15 cellular contexts compared by ENCODE assay signal in the genomic region with DNA sequence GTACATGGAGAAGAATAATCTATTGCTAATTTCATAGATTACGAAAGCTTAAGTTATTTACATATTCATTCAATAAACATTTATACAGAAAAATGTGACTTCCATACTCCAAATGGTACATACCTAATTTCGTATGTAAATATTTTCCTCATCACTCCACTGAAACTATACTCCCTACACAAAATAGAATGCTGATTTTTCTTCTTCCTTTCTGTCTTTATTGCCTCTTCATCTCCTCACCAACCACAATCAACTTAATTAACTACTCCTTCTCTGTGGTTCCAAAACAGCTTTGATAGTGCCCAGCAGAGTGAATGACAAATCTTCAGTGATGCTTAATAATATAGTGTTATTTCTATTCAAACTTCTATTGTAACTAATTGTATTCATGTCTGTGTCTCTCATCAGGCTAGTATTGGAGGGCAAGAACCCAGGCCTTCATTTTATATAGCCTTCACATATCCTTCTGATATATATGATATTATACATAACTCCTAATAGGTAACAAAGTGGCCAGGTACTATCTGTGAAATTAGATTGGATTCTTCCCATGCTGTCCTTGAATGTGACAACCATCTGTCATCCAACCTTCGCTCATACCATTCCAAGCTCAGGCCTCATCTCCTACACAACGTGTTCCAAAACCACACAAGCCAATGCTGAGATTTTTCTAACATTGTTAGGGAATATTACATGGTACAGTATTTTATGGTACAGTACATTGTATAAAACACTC. TPM values are rescaled to one million over a fixed set of nuclear protein-coding genes. Genes with fewer than 3 reads are reported as not detected.
DNase-seq lines count a peak whose midpoint lies in the region; ATAC-seq, FAIRE-seq and TF ChIP-seq lines count a peak whose summit lies in the region.
"Had no signal": no experiment of that assay in that cellular context is flagged by ENCODE, and none has a peak within 500 bp of the region (broad histone marks: within the 10 kb centered on the region; RNA-seq: fewer than 3 reads in every experiment).

No MANE protein-coding gene starts in this region.

- H3K4me3 Mint-ChIP-seq in mesothelial cell of epicardium = no peak overlapping the region
- H3K4me3 Mint-ChIP-seq: activated CD8-positive, alpha-beta T cell treated with anti-CD3 and anti-CD28 coated beads for 36 hours; activated naive CD4-positive, alpha-beta T cell treated with anti-CD3 and anti-CD28 coated beads, Interleukin-2, amount 50 U/mL, for 24 hours; dendritic cell treated with granulocyte-macrophage colony-stimulating factor and Interleukin-4, amounts not matched to agents 40 ng/mL and 50 ng/mL, for 4 days had no signal

- H3K27ac ChIP-seq in HepG2 (ENCODE audit: extremely low read length, insufficient read depth, low read length) (no peak overlapping the region), right lobe of liver (no peak overlapping the region), mesodermal cell (ENCODE audit: low read depth, low read length, severe bottlenecking) (no peak overlapping the region)

- H3K36me3 Mint-ChIP-seq in mesothelial cell of epicardium = no peaks in the 10 kb centered on the region

- TF ChIP-seq RAD21 in HepG2 (CRISPR knock-in tag; IDR thresholded peaks at IDR 0.05) = no peak

- CTCF ChIA-PET in HepG2 (lab: Yijun Ruan, JAX; ENCODE audit: low intra/inter-chr PET ratio, low total read pairs) = no interaction called here

- no peak overlapping the region for H3K9ac ChIP-seq in HepG2 (ENCODE audit: insufficient read depth, low read depth, low read length)
- H3K9ac ChIP-seq in adipocyte (ENCODE audit: low read length) = no peak overlapping the region

- peak overlapping the region; percentile 70; the same call in 1 of the 2 replicates for H3K4me2 ChIP-seq in HepG2 (ENCODE audit: low read depth, low read length)

- H3K9me3 ChIP-seq in HepG2 (ENCODE audit: low read length) (no peaks in the 10 kb centered on the region), right lobe of liver (no peaks in the 10 kb centered on the region), adipocyte (ENCODE audit: control insufficient read depth, low read length) (no peaks in the 10 kb centered on the region), mesodermal cell (ENCODE audit: control insufficient read depth, low read length) (no peaks in the 10 kb centered on the region)
- H3K9me3 ChIP-seq: MG63 had no signal

- TF ChIP-seq POLR2A in HepG2 (IDR thresholded peaks at IDR 0.05; ENCODE audit: insufficient read depth in 1 of 2, low read depth in 2 of 2, low read length in 2 of 2) (0 out of 4 replicates have a peak, but pooled peaks of 1 of the 2 experiments have one; percentile 17), right lobe of liver (IDR thresholded peaks at IDR 0.05) (no peak), erythroblast (IDR thresholded peaks at IDR 0.05; ENCODE audit: low read length) (no peak)

- no peak overlapping the region for H2AFZ ChIP-seq in HepG2 (ENCODE audit: low read length)

- H3K4me3 ChIP-seq in HepG2 (replicated peaks in 1 of 3; ENCODE audit: insufficient read depth in 1 of 3, low read depth in 2 of 3, low read length in 3 of 3) (no peak overlapping the region), right lobe of liver (no peak overlapping the region), adipocyte (ENCODE audit: low read length) (peak overlapping the region; percentile 93), mesodermal cell (ENCODE audit: extremely low read depth, insufficient read depth, low read length, poor library complexity, severe bottlenecking) (peak overlapping the region; percentile 97)
- H3K4me3 ChIP-seq: MG63 had no signal

- POLR2A ChIA-PET in HepG2 (lab: Yijun Ruan, JAX) = interaction anchor here (1.9 to 3.5 kb wide), 2 partner anchors 8 to 28 kb away, joined by 5 to 18 read pairs; no protein-coding TSS in a partner anchor

- in situ Hi-C loops in HepG2 (cut with HindIII; ENCODE audit: extremely low pct_ligation_motif_present, low pct_unique_long_range_greater_than_20kb) = no loop called here

- peaks cover 100% of the 10 kb centered on the region for H3K79me2 ChIP-seq in HepG2 (ENCODE audit: insufficient read depth, low read length)

- peaks cover 64% of the 10 kb centered on the region for H3K4me1 Mint-ChIP-seq in mesothelial cell of epicardium

- no TSS peak for BruUV-seq in HepG2 (replicated peaks; lab: Mats Ljungman, UMichigan)

- H3K36me3 ChIP-seq in HepG2 (replicated peaks in 1 of 2; ENCODE audit: control insufficient read depth in 1 of 2, insufficient read depth in 2 of 2, low read length in 2 of 2) (peaks cover 2 to 5% of the 10 kb centered on the region in 2 experiments; a peak in 1 of 5 replicates), right lobe of liver (no peaks in the 10 kb centered on the region), adipocyte (ENCODE audit: control insufficient read depth, insufficient read depth, low read length, severe bottlenecking) (peaks cover 3% of the 10 kb centered on the region), mesodermal cell (ENCODE audit: control insufficient read depth, insufficient read depth, low read length) (peaks cover 36% of the 10 kb centered on the region)

- intact Hi-C loops in HepG2 (cut with micrococcal nuclease; ENCODE audit: unreplicated experiment) (loop anchor here (10.0 kb wide), 1 partner anchor 48 kb away; no protein-coding TSS in a partner anchor), right lobe of liver (cut with DNase I) (no loop called here)

- H4K20me1 ChIP-seq in HepG2 (ENCODE audit: insufficient read depth, low read length) = peaks cover 71% of the 10 kb centered on the region

- 93% methylated on average over 4 of the region's 4 CpGs for WGBS in HepG2 (ENCODE audit: low lambda C conversion rate)
- WGBS in right lobe of liver (ENCODE audit: insufficient coverage, low coverage, low lambda C conversion rate, missing lambda C conversion rate) = 83% methylated on average over 4 of the region's 4 CpGs
- 80% methylated on average over 1 of the region's 4 CpGs for WGBS in mesodermal cell (ENCODE audit: insufficient coverage in 2 of 2), 2 experiments

- H3K27me3 Mint-ChIP-seq in mesothelial cell of epicardium (ENCODE audit: low read depth) = no peaks in the 10 kb centered on the region
- H3K27me3 Mint-ChIP-seq: activated CD8-positive, alpha-beta T cell treated with anti-CD3 and anti-CD28 coated beads for 36 hours; activated naive CD4-positive, alpha-beta T cell treated with anti-CD3 and anti-CD28 coated beads, Interleukin-2, amount 50 U/mL, for 24 hours; dendritic cell treated with granulocyte-macrophage colony-stimulating factor and Interleukin-4, amounts not matched to agents 40 ng/mL and 50 ng/mL, for 4 days had no signal

- H3K27ac Mint-ChIP-seq in mesothelial cell of epicardium = no peak overlapping the region
- H3K27ac Mint-ChIP-seq: activated CD8-positive, alpha-beta T cell treated with anti-CD3 and anti-CD28 coated beads for 36 hours; activated naive CD4-positive, alpha-beta T cell treated with anti-CD3 and anti-CD28 coated beads, Interleukin-2, amount 50 U/mL, for 24 hours; dendritic cell treated with granulocyte-macrophage colony-stimulating factor and Interleukin-4, amounts not matched to agents 40 ng/mL and 50 ng/mL, for 4 days had no signal

- no peak for FAIRE-seq in HepG2 (lab: Jason Lieb, UNC)
- FAIRE-seq: urothelium cell line had no signal

- H3K4me1 ChIP-seq in HepG2 (ENCODE audit: insufficient read depth, low read length) = peaks cover 83% of the 10 kb centered on the region
- peaks cover 0 to 58% (median 16%) of the 10 kb centered on the region in 4 donors for H3K4me1 ChIP-seq in right lobe of liver
- peaks cover 69% of the 10 kb centered on the region for H3K4me1 ChIP-seq in adipocyte (ENCODE audit: control insufficient read depth, insufficient read depth, low read length)
- peaks cover 17% of the 10 kb centered on the region for H3K4me1 ChIP-seq in mesodermal cell (ENCODE audit: control insufficient read depth, insufficient read depth, low read length, poor library complexity, severe bottlenecking)

- DNase-seq in HepG2 (ENCODE audit: low spot score) (no peak), right lobe of liver (no peak), adipocyte (ENCODE audit: low read depth) (no peak), midbrain (lab: John Stamatoyannopoulos, UW) (no peak), T-helper 9 cell (no peak), erythroblast (lab: John Stamatoyannopoulos, UW) (no peak), mesothelial cell of epicardium (ENCODE audit: low spot score in 2 of 2, unreplicated experiment in 2 of 2) (no peak)
- DNase-seq: left colon; MG63; stimulated activated CD4-positive, alpha-beta T cell treated with anti-CD3 and anti-CD28 coated beads, Interleukin-12 subunit alpha, Interleukin-12 subunit beta, amount 100 ng/mL, for 4 hours had no signal

- H3K27me3 ChIP-seq in HepG2 (ENCODE audit: control insufficient read depth in 1 of 2, insufficient read depth in 2 of 2, low read length in 2 of 2) (no peaks in the 10 kb centered on the region; a peak in 1 of 5 replicates), right lobe of liver (no peaks in the 10 kb centered on the region), adipocyte (replicated peaks; ENCODE audit: control insufficient read depth, insufficient read depth, low read length) (no peaks in the 10 kb centered on the region)
- H3K27me3 ChIP-seq: MG63 had no signal

- no peaks in the 10 kb centered on the region for H3K9me3 Mint-ChIP-seq in mesothelial cell of epicardium
- H3K9me3 Mint-ChIP-seq: activated CD8-positive, alpha-beta T cell treated with anti-CD3 and anti-CD28 coated beads for 36 hours; activated naive CD4-positive, alpha-beta T cell treated with anti-CD3 and anti-CD28 coated beads, Interleukin-2, amount 50 U/mL, for 24 hours; dendritic cell treated with granulocyte-macrophage colony-stimulating factor and Interleukin-4, amounts not matched to agents 40 ng/mL and 50 ng/mL, for 4 days had no signal

- TF ChIP-seq EP300 in HepG2 (IDR thresholded peaks at IDR 0.05; ENCODE audit: low read depth in 2 of 2, low read length in 2 of 2) = no peak
- TF ChIP-seq EP300 in HepG2 (CRISPR knock-in tag; IDR thresholded peaks at IDR 0.05; ENCODE audit: borderline replicate concordance) = no peak

- ATAC-seq in HepG2 (no peak), right lobe of liver (no peak)
- ATAC-seq: activated CD8-positive, alpha-beta T cell treated with anti-CD3 and anti-CD28 coated beads for 36 hours; left colon had no signal

- TF ChIP-seq CTCF in HepG2 (CRISPR knock-in tag; IDR thresholded peaks at IDR 0.05) (no peak), right lobe of liver (IDR thresholded peaks at IDR 0.05) (no peak), mesothelial cell of epicardium (IDR thresholded peaks at IDR 0.05; ENCODE audit: unreplicated experiment) (no peak)

RNA-seq across cellular contexts. Expression of a gene that starts 5.3 kb away (rescaled TPM):
- total RNA-seq in HepG2 (2016; rRNA removed; fragmentation: Illumina TruSeq; extraction: Trizol) (123 and 190 TPM in 2 replicates), right lobe of liver (100 to 1,000 TPM; 120 to 301 (median 239) TPM), mesothelial cell of epicardium (294 to 307 TPM (median 307 TPM) in 3 replicates)
- 12.8 and 13.0 TPM in 2 replicates for total RNA-seq in HepG2 (2016; cell fraction: cytosol; rRNA removed; fragmentation: Illumina TruSeq; extraction: Trizol; ENCODE audit: low read depth)
- total RNA-seq in HepG2 (2016; cell fraction: insoluble cytoplasmic fraction; rRNA removed; fragmentation: Illumina TruSeq; extraction: Trizol) = 125 and 196 TPM in 2 replicates
- total RNA-seq in HepG2 (2016; cell fraction: membrane; rRNA removed; fragmentation: Illumina TruSeq; extraction: Trizol) = 42.7 and 46.7 TPM in 2 replicates
- 196 and 214 TPM in 2 replicates for total RNA-seq in HepG2 (2016; cell fraction: nucleus; rRNA removed; fragmentation: Illumina TruSeq; extraction: Trizol)
- 182 and 204 TPM in 2 replicates for polyA plus RNA-seq in HepG2 (2011; rRNA removed)
- 96.4 and 188 TPM in 2 replicates for polyA plus RNA-seq in HepG2 (2011; cell fraction: cytosol; rRNA removed)
- polyA plus RNA-seq in HepG2 (2011; cell fraction: nucleus; rRNA removed) = 38.6 and 61.3 TPM in 2 replicates
- polyA plus RNA-seq in HepG2 (2012) = 233 and 276 TPM in 2 replicates
- polyA plus RNA-seq in HepG2 (2016; cell fraction: cytosol; fragmentation: Illumina TruSeq; extraction: Trizol; ENCODE audit: low read depth) = 7.7 and 7.8 TPM in 2 replicates
- 97.9 and 104 TPM in 2 replicates for polyA plus RNA-seq in HepG2 (2016; cell fraction: insoluble cytoplasmic fraction; fragmentation: Illumina TruSeq; extraction: Trizol; ENCODE audit: low read depth)
- polyA plus RNA-seq in HepG2 (2016; cell fraction: membrane; fragmentation: Illumina TruSeq; extraction: Trizol; ENCODE audit: low read depth) = 21.6 and 25.4 TPM in 2 replicates
- 187 and 204 TPM in 2 replicates for polyA plus RNA-seq in HepG2 (2016; cell fraction: nucleus; fragmentation: Illumina TruSeq; extraction: Trizol; ENCODE audit: insufficient read depth, low read depth)
- polyA minus RNA-seq in HepG2 (2011; rRNA and poly(A)+ RNA removed; ENCODE audit: low replicate concordance) = 148 and 185 TPM in 2 replicates
- polyA minus RNA-seq in HepG2 (2011; cell fraction: cytosol; rRNA and poly(A)+ RNA removed) = 165 and 204 TPM in 2 replicates
- 170 and 220 TPM in 2 replicates for polyA minus RNA-seq in HepG2 (2011; cell fraction: nucleus; rRNA and poly(A)+ RNA removed)
- polyA plus RNA-seq in mesodermal cell (2013, experiment 1 of 2) = 2,053 TPM
- 2,142 TPM for polyA plus RNA-seq in mesodermal cell (2013, experiment 2 of 2)

Comparison
In these comparisons a context has a peak if more than half of its experiments do, and no peak if none do; other contexts are left out.
1. H3K4me3 ChIP-seq: peak in adipocyte (single experiment) and mesodermal cell (single experiment); none in HepG2 (0 of 3) and right lobe of liver (0 of 3).